Comparison of ENCODE assay signal across 14 cellular contexts in the genomic region with DNA sequence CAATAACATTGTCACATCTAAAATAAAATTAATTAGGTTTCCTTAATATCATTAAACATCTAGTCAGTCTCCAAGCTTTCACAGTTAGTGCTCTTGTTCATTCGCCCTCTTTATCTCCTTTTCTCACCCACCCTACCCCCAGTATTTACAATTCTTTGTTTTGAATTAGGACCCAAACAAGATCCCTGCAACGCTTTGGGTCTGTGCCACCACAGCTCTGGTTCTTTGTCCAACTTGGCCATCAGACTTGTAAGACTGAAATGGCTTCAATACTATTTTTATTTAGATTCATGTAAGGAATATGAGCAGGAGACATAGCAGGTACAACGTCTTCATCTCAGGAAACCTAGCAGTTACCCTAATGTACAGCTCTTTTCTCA.
DNase-seq lines count a peak whose midpoint lies in the region; ATAC-seq and TF ChIP-seq lines count a peak whose summit lies in the region.
"Had no signal": no experiment of that assay in that cellular context is flagged by ENCODE, and none has a peak within 500 bp of the region (broad histone marks: within the 10 kb centered on the region; RNA-seq: fewer than 3 reads in every experiment).

No MANE protein-coding gene starts in this region.

- H3K27me3 Mint-ChIP-seq in type B pancreatic cell: no peaks in the 10 kb centered on the region
- H3K27me3 Mint-ChIP-seq: activated naive CD4-positive, alpha-beta T cell treated with anti-CD3 and anti-CD28 coated beads, Interleukin-2, amount 10 ng/mL, durations not matched to agents 7 days and 5 days had no signal

- DNase-seq in cardiac muscle cell (ENCODE audit: low read depth in 1 of 2, low spot score in 1 of 2) (peak in 1 of 2 donors; percentile 32), Right ventricle myocardium inferior (ENCODE audit: missing footprints) (no peak), brain microvascular endothelial cell (no peak), type B pancreatic cell (ENCODE audit: extremely low spot score, unreplicated experiment) (no peak), SKM-1 treated with dmso at 0.1 percent for 144 hours (lab: John Stamatoyannopoulos, UW; ENCODE audit: unreplicated experiment) (no peak), aorta (no peak)
- DNase-seq: activated CD8-positive, alpha-beta memory T cell treated with anti-CD3 and anti-CD28 coated beads for 24 hours; activated naive CD4-positive, alpha-beta T cell treated with anti-CD3 and anti-CD28 coated beads, Interleukin-2, amount 10 ng/mL, durations not matched to agents 7 days and 5 days; cortex of kidney; foreskin melanocyte; NCI-H526 treated with DMSO at 0.1 percent for 48 hours had no signal

- no peak overlapping the region for H3K4me3 ChIP-seq in cardiac muscle cell
- H3K4me3 ChIP-seq in brain microvascular endothelial cell (ENCODE audit: low read depth, low read length): no peak overlapping the region
- peak overlapping the region; percentile 15; the same call in 1 of the 2 replicates for H3K4me3 ChIP-seq in iPS-20b (ENCODE audit: low read length)
- H3K4me3 ChIP-seq in aorta (ENCODE audit: low read length in 2 of 2): no peak overlapping the region

- H3K4me1 ChIP-seq in cardiac muscle cell (ENCODE audit: low read depth) (peaks cover 19% of the 10 kb centered on the region), iPS-20b (ENCODE audit: insufficient read depth, low read length) (peaks cover 14% of the 10 kb centered on the region), aorta (ENCODE audit: control insufficient read depth in 1 of 2, insufficient read depth in 2 of 2, low read length in 2 of 2) (peaks cover 0 to 2% of the 10 kb centered on the region in 2 donors)

- no peak for ATAC-seq in Right ventricle myocardium inferior
- no peak for ATAC-seq in GM21390 (IDR thresholded peaks at IDR 0.05; ENCODE audit: unreplicated experiment)
- no peak for ATAC-seq in aorta (ENCODE audit: low FRiP score)

- H3K4me1 Mint-ChIP-seq in type B pancreatic cell (ENCODE audit: unreplicated experiment): peaks cover 23% of the 10 kb centered on the region
- H3K4me1 Mint-ChIP-seq: activated naive CD4-positive, alpha-beta T cell treated with anti-CD3 and anti-CD28 coated beads, Interleukin-2, amount 10 ng/mL, durations not matched to agents 7 days and 5 days had no signal

- H3K4me3 Mint-ChIP-seq in type B pancreatic cell: peak overlapping the region; percentile 65
- H3K4me3 Mint-ChIP-seq: activated naive CD4-positive, alpha-beta T cell treated with anti-CD3 and anti-CD28 coated beads, Interleukin-2, amount 10 ng/mL, durations not matched to agents 7 days and 5 days had no signal

- TF ChIP-seq CTCF in cardiac muscle cell (IDR thresholded peaks at IDR 0.05; ENCODE audit: low read depth, low read length) (no peak), brain microvascular endothelial cell (IDR thresholded peaks at IDR 0.05; ENCODE audit: low read depth, low read length, missing control alignments) (no peak), type B pancreatic cell (conservative IDR thresholded peaks at IDR 0.05) (no peak)

- peak overlapping the region; percentile 65 for H3K27ac Mint-ChIP-seq in type B pancreatic cell
- H3K27ac Mint-ChIP-seq: activated naive CD4-positive, alpha-beta T cell treated with anti-CD3 and anti-CD28 coated beads, Interleukin-2, amount 10 ng/mL, durations not matched to agents 7 days and 5 days had no signal

- H3K9me3 ChIP-seq in cardiac muscle cell (ENCODE audit: low read depth): no peaks in the 10 kb centered on the region
- peaks cover 12% of the 10 kb centered on the region; the same call in 1 of the 2 replicates for H3K9me3 ChIP-seq in iPS-20b (ENCODE audit: insufficient read depth, low read depth, low read length)
- no peaks in the 10 kb centered on the region for H3K9me3 ChIP-seq in aorta (ENCODE audit: control insufficient read depth, low read length)
- H3K9me3 ChIP-seq: neutrophil had no signal

- WGBS in aorta, 2 donors: 35 to 42% methylated on average over 3 of the region's 3 CpGs

- H3K9ac ChIP-seq in iPS-20b (ENCODE audit: low read depth, low read length): peak overlapping the region; percentile 53; the same call in 1 of the 2 replicates

- no peaks in the 10 kb centered on the region for H3K27me3 ChIP-seq in cardiac muscle cell
- no peaks in the 10 kb centered on the region for H3K27me3 ChIP-seq in brain microvascular endothelial cell (replicated peaks)
- no peaks in the 10 kb centered on the region for H3K27me3 ChIP-seq in iPS-20b (ENCODE audit: insufficient read depth, low read length)
- no peaks in the 10 kb centered on the region for H3K27me3 ChIP-seq in aorta (ENCODE audit: control insufficient read depth in 1 of 2, insufficient read depth in 2 of 2, low read length in 1 of 2)
- H3K27me3 ChIP-seq: neutrophil had no signal

- in situ Hi-C loops in brain microvascular endothelial cell (cut with HindIII; ENCODE audit: low pct_ligation_motif_present, low sequenced_read_pairs): no loop called here

- peaks cover 20% of the 10 kb centered on the region for H3K36me3 Mint-ChIP-seq in type B pancreatic cell

- intact Hi-C loops in Right ventricle myocardium inferior (cut with DNase I): no loop called here
- intact Hi-C loops in aorta (cut with DNase I): no loop called here

- H3K36me3 ChIP-seq in cardiac muscle cell (no peaks in the 10 kb centered on the region), brain microvascular endothelial cell (replicated peaks) (peaks cover 2% of the 10 kb centered on the region), iPS-20b (ENCODE audit: insufficient read depth, low read depth, low read length) (no peaks in the 10 kb centered on the region), aorta (ENCODE audit: control insufficient read depth in 1 of 2, insufficient read depth in 2 of 2, low read length in 1 of 2) (peaks cover 0 to 5% of the 10 kb centered on the region in 2 donors)
- H3K36me3 ChIP-seq: neutrophil had no signal

- H3K9me3 Mint-ChIP-seq in type B pancreatic cell: peaks cover 13% of the 10 kb centered on the region

- H3K27ac ChIP-seq in cardiac muscle cell (peak overlapping the region; percentile 70), brain microvascular endothelial cell (peak overlapping the region; percentile 99), iPS-20b (ENCODE audit: low read length) (peak overlapping the region; percentile 74), aorta (ENCODE audit: low read depth in 1 of 2, low read length in 2 of 2) (peak overlapping the region in 1 of 2 donors; percentile 51)
- H3K27ac ChIP-seq: neutrophil had no signal
